Comparison of ENCODE assay signal across 8 cellular contexts in the genomic region with DNA sequence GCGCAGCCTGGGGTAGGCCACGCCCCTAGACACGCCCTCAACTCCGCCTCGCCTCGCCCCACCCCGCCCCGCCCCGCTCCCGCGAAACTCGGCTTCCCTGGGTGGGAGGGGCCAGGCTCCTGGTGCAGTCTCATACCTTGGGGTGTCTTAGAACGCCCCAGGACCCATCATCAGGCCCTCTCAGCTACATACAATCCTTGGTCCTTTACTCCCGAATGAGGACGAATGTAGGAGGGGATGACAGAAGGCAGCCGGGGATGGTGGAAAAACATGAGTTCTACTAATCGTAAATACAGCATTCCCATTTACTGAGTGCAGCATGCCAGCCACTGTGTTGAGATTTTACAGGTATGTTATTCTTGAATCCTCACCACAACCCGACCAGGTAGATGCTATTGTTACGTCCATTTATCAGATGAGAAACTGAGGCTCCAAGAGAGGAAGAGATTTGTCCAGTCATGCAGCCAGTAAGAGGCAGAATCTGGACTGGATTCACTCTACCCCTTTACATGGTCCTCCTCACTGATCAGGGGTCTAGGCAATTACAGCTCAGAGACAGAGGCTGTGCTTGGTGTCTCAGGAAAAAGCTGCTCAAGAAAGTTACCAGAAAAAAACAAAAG. TPM values are rescaled to one million over a fixed set of nuclear protein-coding genes. Genes with fewer than 3 reads are reported as not detected.
A peak's percentile ranks its signal among the peaks of the same experiment; 100 is the strongest.
DNase-seq lines count a peak whose midpoint lies in the region; ATAC-seq and TF ChIP-seq lines count a peak whose summit lies in the region.

No MANE protein-coding gene starts in this region.

- H3K4me1 ChIP-seq in MM.1S (ENCODE audit: low read length), result peaks cover 23% of the 10 kb centered on the region
- H3K4me1 ChIP-seq in neuronal stem cell (ENCODE audit: control insufficient read depth in 2 of 2, insufficient read depth in 1 of 2, low read depth in 1 of 2, low read length in 2 of 2), result peaks cover 20 to 31% of the 10 kb centered on the region in 2 donors

- H3K9me3 ChIP-seq in MM.1S (replicated peaks; ENCODE audit: insufficient read depth, low read length), result no peaks in the 10 kb centered on the region
- no peaks in the 10 kb centered on the region for H3K9me3 ChIP-seq in neuronal stem cell (replicated peaks in 1 of 2; ENCODE audit: control insufficient read depth in 2 of 2, insufficient read depth in 1 of 2, low read depth in 1 of 2, low read length in 2 of 2)

- no peak overlapping the region for H2BK5ac ChIP-seq in neuronal stem cell (ENCODE audit: low read length)

- TF ChIP-seq CTCF in CD14-positive monocyte (IDR thresholded peaks at IDR 0.05), result no peak
- no peak for TF ChIP-seq CTCF in MM.1S (IDR thresholded peaks at IDR 0.05; ENCODE audit: low read length)
- TF ChIP-seq CTCF in dorsolateral prefrontal cortex (IDR thresholded peaks at IDR 0.05 in 54 of 56, conservative IDR thresholded peaks at IDR 0.05 in 2 of 56; ENCODE audit: low read depth in 1 of 56, partially characterized antibody in 56 of 56), result peak in 2 of 56 donors; percentile 9 to 14

- H3K4ac ChIP-seq in neuronal stem cell (ENCODE audit: low read length), result no peak overlapping the region

- no peaks in the 10 kb centered on the region for H3K9me3 Mint-ChIP-seq in CD14-positive monocyte

- peaks cover 6% of the 10 kb centered on the region; the same call in 1 of the 2 replicates for H3K36me3 ChIP-seq in MM.1S (replicated peaks; ENCODE audit: insufficient read depth, low read length)
- H3K36me3 ChIP-seq in neuronal stem cell (replicated peaks in 1 of 2; ENCODE audit: control insufficient read depth in 2 of 2, insufficient read depth in 2 of 2, low read length in 2 of 2), result no peaks in the 10 kb centered on the region

- H4K20me1 ChIP-seq in MM.1S (ENCODE audit: insufficient read depth, low read length), result no peaks in the 10 kb centered on the region

- H2BK12ac ChIP-seq in neuronal stem cell (ENCODE audit: low read length), result no peak overlapping the region

- H3K18ac ChIP-seq in neuronal stem cell (ENCODE audit: low read length), result no peak overlapping the region

- no peak overlapping the region for H4K91ac ChIP-seq in neuronal stem cell (ENCODE audit: low read depth, low read length, poor library complexity)

- H3K27me3 ChIP-seq in MM.1S (replicated peaks; ENCODE audit: insufficient read depth, low read length) (no peaks in the 10 kb centered on the region), dorsolateral prefrontal cortex (no peaks in the 10 kb centered on the region), neuronal stem cell (ENCODE audit: control insufficient read depth in 3 of 3, insufficient read depth in 3 of 3, low read depth in 1 of 3, low read length in 3 of 3) (peaks cover 0 to 10% (median 0%) of the 10 kb centered on the region in 3 experiments)

- no peak overlapping the region for H4K8ac ChIP-seq in neuronal stem cell (ENCODE audit: low read depth, low read length)

- H3K14ac ChIP-seq in neuronal stem cell (ENCODE audit: low read length), result no peak overlapping the region

- peaks cover 31% of the 10 kb centered on the region for H3F3A ChIP-seq in MM.1S (ENCODE audit: insufficient read depth, low read length)

- no peak for ATAC-seq in HG03175 (IDR thresholded peaks at IDR 0.05; ENCODE audit: unreplicated experiment)

- no peak for DNase-seq in CD14-positive monocyte (ENCODE audit: low spot score)
- no peak for DNase-seq in MM.1S
- DNase-seq in dorsolateral prefrontal cortex, result no peak
- no peak for DNase-seq in neuronal stem cell (ENCODE audit: low spot score)
- no peak for DNase-seq in middle frontal gyrus (ENCODE audit: extremely low spot score, low spot score)
- no peak for DNase-seq in effector CD8-positive, alpha-beta T cell (lab: John Stamatoyannopoulos, UW)
- DNase-seq in SKM-1 (lab: John Stamatoyannopoulos, UW; ENCODE audit: unreplicated experiment), result no peak

- H3K9me2 ChIP-seq in MM.1S (replicated peaks; ENCODE audit: insufficient read depth, low read length), result no peaks in the 10 kb centered on the region

- peaks cover 49 to 72% of the 10 kb centered on the region in 2 donors for H3K36me3 Mint-ChIP-seq in CD14-positive monocyte

- peaks cover 0 to 3% (median 0%) of the 10 kb centered on the region in 3 donors for H3K27me3 Mint-ChIP-seq in CD14-positive monocyte (ENCODE audit: low read depth in 3 of 3)

- H3K9ac ChIP-seq in MM.1S (ENCODE audit: low read length) (no peak overlapping the region), neuronal stem cell (ENCODE audit: low read depth, low read length, poor library complexity) (no peak overlapping the region)

- intact Hi-C loops in CD14-positive monocyte (cut with micrococcal nuclease), result loop anchor here (1.0 to 5.0 kb wide), 4 partner anchors 12 to 204 kb away; a partner anchor contains a TSS
- intact Hi-C loops in dorsolateral prefrontal cortex (cut with DNase I), result no loop called here

- H3K23ac ChIP-seq in neuronal stem cell (ENCODE audit: low read depth, low read length, poor library complexity), result no peak overlapping the region

- H2AFZ ChIP-seq in MM.1S (ENCODE audit: low read length), result no peak overlapping the region
- H2AFZ ChIP-seq in neuronal stem cell (ENCODE audit: low read length), result peak overlapping the region; percentile 90

- H3K4me3 Mint-ChIP-seq in CD14-positive monocyte, result peak overlapping the region; percentile 88 to 91

- peak overlapping the region; percentile 86 to 94 (median 89) for H3K27ac Mint-ChIP-seq in CD14-positive monocyte

- H3K4me1 Mint-ChIP-seq in CD14-positive monocyte, result peaks cover 85% of the 10 kb centered on the region

- H3K27ac ChIP-seq in MM.1S (ENCODE audit: low read length) (peak overlapping the region; percentile 40; the same call in 1 of the 2 replicates), dorsolateral prefrontal cortex (peak overlapping the region in 25 of 59 donors; percentile 7 to 63 (median 46)), neuronal stem cell (replicated peaks; ENCODE audit: low read length) (no peak overlapping the region)

- H3K4me3 ChIP-seq in MM.1S (ENCODE audit: low read length) (peak overlapping the region; percentile 74; the same call in 1 of the 2 replicates), dorsolateral prefrontal cortex (peak overlapping the region; percentile 35 to 83 (median 65)), neuronal stem cell (ENCODE audit: low read length in 2 of 2) (peak overlapping the region in 1 of 2 donors; percentile 7)

- H3K79me1 ChIP-seq in neuronal stem cell (ENCODE audit: low read depth, low read length), result no peaks in the 10 kb centered on the region

- H3K4me2 ChIP-seq in MM.1S (ENCODE audit: low read depth, low read length), result peak overlapping the region; percentile 38
- H3K4me2 ChIP-seq in neuronal stem cell (ENCODE audit: insufficient read depth, low read length, poor library complexity, severe bottlenecking), result peak overlapping the region; percentile 93

- H2AK5ac ChIP-seq in neuronal stem cell (ENCODE audit: low read depth, low read length), result no peak overlapping the region

- no CpG with 5 or more reads among the region's 19 CpGs for WGBS in neuronal stem cell (ENCODE audit: extremely low coverage in 2 of 2, insufficient read length in 2 of 2, insufficient replicate concordance in 1 of 2), 2 donors

- no peak overlapping the region for H2BK120ac ChIP-seq in neuronal stem cell (ENCODE audit: low read depth, low read length)

- H2BK15ac ChIP-seq in neuronal stem cell (ENCODE audit: low read length), result no peak overlapping the region

- H3K79me2 ChIP-seq in MM.1S (ENCODE audit: low read length), result peaks cover 68% of the 10 kb centered on the region

RNA-seq across cellular contexts. Expression of a gene that starts 6.8 kb away (rescaled TPM):
- 10 to 100 TPM; 11.5 to 20.5 TPM for polyA plus RNA-seq in CD14-positive monocyte
- total RNA-seq in dorsolateral prefrontal cortex, result 10 to 100 TPM in 118 of 120 experiments, 1 to 10 TPM in 2; 9.3 to 27.9 (median 17.3) TPM
- polyA plus RNA-seq in neuronal stem cell (2013, experiment 1 of 2), result 2.8 TPM
- polyA plus RNA-seq in neuronal stem cell (2013, experiment 2 of 2), result 2.5 TPM

RNA-seq across cellular contexts. Expression of a gene that starts 14.2 kb away (rescaled TPM):
- polyA plus RNA-seq in CD14-positive monocyte, result 10 to 100 TPM; 24.9 to 26.4 TPM
- 100 to 1,000 TPM in 89 of 120 experiments, 10 to 100 TPM in 31; 78.5 to 153 (median 110) TPM for total RNA-seq in dorsolateral prefrontal cortex
- 29.1 TPM for polyA plus RNA-seq in neuronal stem cell (2013, experiment 1 of 2)
- 30.0 TPM for polyA plus RNA-seq in neuronal stem cell (2013, experiment 2 of 2)

RNA-seq across cellular contexts. Expression of a gene that starts 31.0 kb away (rescaled TPM):
- polyA plus RNA-seq in CD14-positive monocyte, result 10 to 100 TPM; 21.3 to 25.2 TPM
- 10 to 100 TPM; 19.5 to 55.8 (median 36.6) TPM for total RNA-seq in dorsolateral prefrontal cortex
- polyA plus RNA-seq in neuronal stem cell (2013, experiment 1 of 2), result 30.2 TPM
- polyA plus RNA-seq in neuronal stem cell (2013, experiment 2 of 2), result 32.1 TPM

RNA-seq across cellular contexts. Expression of a gene that starts 36.6 kb away (rescaled TPM):
- polyA plus RNA-seq in CD14-positive monocyte, result 10 to 100 TPM; 57.4 to 60.0 TPM
- 10 to 100 TPM in 101 of 120 experiments, 1 to 10 TPM in 19; 7.7 to 18.6 (median 12.5) TPM for total RNA-seq in dorsolateral prefrontal cortex
- 16.4 TPM for polyA plus RNA-seq in neuronal stem cell (2013, experiment 1 of 2)
- 16.7 TPM for polyA plus RNA-seq in neuronal stem cell (2013, experiment 2 of 2)

RNA-seq across cellular contexts. Expression of a gene that starts 55.8 kb away (rescaled TPM):
- under 1 TPM in 1 of 2 donors, not detected in 1; 0.04 TPM for polyA plus RNA-seq in CD14-positive monocyte
- total RNA-seq in dorsolateral prefrontal cortex, result 1 to 10 TPM in 3 of 120 experiments, under 1 TPM in 107, not detected in 10; 0.15 to 1.4 (median 0.47) TPM
- polyA plus RNA-seq in neuronal stem cell (2013, experiment 1 of 2), result not detected
- polyA plus RNA-seq in neuronal stem cell (2013, experiment 2 of 2), result not detected

Comparison
In these comparisons a context has a peak if more than half of its experiments do, and no peak if none do; other contexts are left out.
1. intact Hi-C loops: an anchor here in CD14-positive monocyte (1.0 to 5.0 kb wide); none called in dorsolateral prefrontal cortex.